In genomic region chr1:24727490-24728214, GRCh38 we compare ENCODE assay signal across 10 cellular contexts. TPM values are rescaled to one million over a fixed set of nuclear protein-coding genes. Genes with fewer than 3 reads are reported as not detected.
DNase-seq lines count a peak whose midpoint lies in the region; ATAC-seq and TF ChIP-seq lines count a peak whose summit lies in the region.
"Had no signal": no experiment of that assay in that cellular context is flagged by ENCODE, and none has a peak within 500 bp of the region (broad histone marks: within the 10 kb centered on the region; RNA-seq: fewer than 3 reads in every experiment).

No MANE protein-coding gene starts in this region.

- TF ChIP-seq CTCF in RWPE1 (conservative IDR thresholded peaks at IDR 0.05; ENCODE audit: low read depth) = no peak
- TF ChIP-seq CTCF in fibroblast of the aortic adventitia (IDR thresholded peaks at IDR 0.05; ENCODE audit: insufficient read depth, low read length) = no peak
- no peak for TF ChIP-seq CTCF in psoas muscle (IDR thresholded peaks at IDR 0.05)

- H3K27me3 ChIP-seq in psoas muscle (ENCODE audit: insufficient read depth in 3 of 3, low read length in 2 of 3) = peaks cover 0 to 2% (median 0%) of the 10 kb centered on the region in 3 donors

- intact Hi-C loops in psoas muscle (cut with DNase I) = no loop called here

- peak; percentile 43 for ATAC-seq in GM18520 (IDR thresholded peaks at IDR 0.05; ENCODE audit: unreplicated experiment)
- peak; percentile 81 for ATAC-seq in HG02840 (IDR thresholded peaks at IDR 0.05; ENCODE audit: low FRiP score, unreplicated experiment)
- ATAC-seq in psoas muscle = peak in 3 of 4 donors; percentile 52 to 64 (median 62)
- no peak for ATAC-seq in GM18519 (IDR thresholded peaks at IDR 0.05; ENCODE audit: low FRiP score, unreplicated experiment)

- CTCF ChIA-PET in RWPE1 (lab: Yijun Ruan, JAX) = interaction anchor here (1.2 kb wide), 1 partner anchor 39 kb away, joined by 3 read pairs; no protein-coding TSS in a partner anchor

- no peak for DNase-seq in RWPE1 (ENCODE audit: low spot score)
- DNase-seq in fibroblast of the aortic adventitia (ENCODE audit: low read depth) = peak; percentile 82
- DNase-seq in psoas muscle = peak; percentile 63 to 76
- DNase-seq in NCI-H1105 treated with DMSO at 0.1 percent for 48 hours (lab: John Stamatoyannopoulos, UW) = no peak
- DNase-seq in NCI-H2029 treated with DMSO at 0.1 percent for 48 hours (lab: John Stamatoyannopoulos, UW) = no peak
- DNase-seq: naive thymus-derived CD8-positive, alpha-beta T cell had no signal

- H3K27ac ChIP-seq in RWPE1 (peak overlapping the region; percentile 20), psoas muscle (peak overlapping the region; percentile 41)
- H3K27ac ChIP-seq: VCaP had no signal

- H3K9me3 ChIP-seq in psoas muscle = no peaks in the 10 kb centered on the region

- peaks cover 9% of the 10 kb centered on the region for H3K4me1 ChIP-seq in psoas muscle

- peak overlapping the region; percentile 9 for H3K4me3 ChIP-seq in fibroblast of the aortic adventitia (ENCODE audit: low read depth, low read length)
- H3K4me3 ChIP-seq in psoas muscle = no peak overlapping the region

- POLR2A ChIA-PET in RWPE1 (lab: Yijun Ruan, JAX; ENCODE audit: low non-redundant PET) = no interaction called here

- WGBS in psoas muscle, 3 donors = 41 to 44% (median 42%) methylated on average over 9 of the region's 9 CpGs

- H3K36me3 ChIP-seq in psoas muscle (ENCODE audit: insufficient read depth in 1 of 2, low read depth in 1 of 2) = no peaks in the 10 kb centered on the region

RNA-seq across cellular contexts. Expression of gene CLIC4, which starts 17.6 kb away (rescaled TPM):
- total RNA-seq in fibroblast of the aortic adventitia (ENCODE audit: low replicate concordance) (571 and 966 TPM in 2 replicates), psoas muscle (10 to 100 TPM; 23.9 to 62.4 (median 45.4) TPM)
- polyA plus RNA-seq in psoas muscle = 10 to 100 TPM; 22.1 to 67.3 (median 44.8) TPM

Comparison
In these comparisons a context has a peak if more than half of its experiments do, and no peak if none do; other contexts are left out.
1. DNase-seq: peak in fibroblast of the aortic adventitia (single experiment) and psoas muscle (2 of 2); none in RWPE1 (single experiment), NCI-H1105 treated with DMSO at 0.1 percent for 48 hours (single experiment) and NCI-H2029 treated with DMSO at 0.1 percent for 48 hours (single experiment).